ENCODE assay signal across 15 cellular contexts in genomic region chr2:142306126-142306525, GRCh38.
"Had no signal": no experiment of that assay in that cellular context is flagged by ENCODE, and none has a peak within 500 bp of the region (broad histone marks: within the 10 kb centered on the region; RNA-seq: fewer than 3 reads in every experiment).

No MANE protein-coding gene starts in this region.

- H3K27me3 ChIP-seq: esophagus muscularis mucosa, right atrium auricular region, suprapubic skin, transverse colon, vagina had no signal

- H3K27ac ChIP-seq: esophagus muscularis mucosa, right atrium auricular region, suprapubic skin, transverse colon, vagina had no signal

- H3K4me1 ChIP-seq: esophagus muscularis mucosa, right atrium auricular region, suprapubic skin, transverse colon, vagina had no signal

- H3K4me3 ChIP-seq: esophagus muscularis mucosa, lung, right atrium auricular region, suprapubic skin, transverse colon, vagina had no signal

- H3K36me3 ChIP-seq: esophagus muscularis mucosa, right atrium auricular region, suprapubic skin, transverse colon, vagina had no signal

- H3K9me3 ChIP-seq: esophagus muscularis mucosa, right atrium auricular region, transverse colon, vagina had no signal

- ATAC-seq: stimulated activated naive CD8-positive, alpha-beta T cell treated with anti-CD3 and anti-CD28 coated beads, Interleukin-15, Interleukin-2, amounts not matched to agents 100 U/mL and 50 U/mL, for 24 hours had no signal

- DNase-seq: activated CD4-positive, alpha-beta T cell treated with anti-CD3 and anti-CD28 coated beads, Interleukin-2, amount 50 U/mL, for 4 hours; activated naive CD4-positive, alpha-beta T cell treated with Interleukin-2 at 50 U/mL for 16 hours; activated naive CD8-positive, alpha-beta T cell treated with anti-CD3 and anti-CD28 coated beads, Interleukin-2, amount 10 ng/mL, durations not matched to agents 7 days and 5 days; aorta; cerebellar nuclear complex; effector CD8-positive, alpha-beta T cell; nucleus accumbens; stimulated activated CD4-positive, alpha-beta T cell treated with anti-CD3 and anti-CD28 coated beads, Interleukin-2, amount 100 ng/mL, for 24 hours; stimulated activated naive CD8-positive, alpha-beta T cell treated with anti-CD3 and anti-CD28 coated beads, Interleukin-15, Interleukin-2, amounts not matched to agents 100 U/mL and 50 U/mL, for 24 hours; transverse colon had no signal
